ENCODE assay signal across 12 cellular contexts in the genomic region with DNA sequence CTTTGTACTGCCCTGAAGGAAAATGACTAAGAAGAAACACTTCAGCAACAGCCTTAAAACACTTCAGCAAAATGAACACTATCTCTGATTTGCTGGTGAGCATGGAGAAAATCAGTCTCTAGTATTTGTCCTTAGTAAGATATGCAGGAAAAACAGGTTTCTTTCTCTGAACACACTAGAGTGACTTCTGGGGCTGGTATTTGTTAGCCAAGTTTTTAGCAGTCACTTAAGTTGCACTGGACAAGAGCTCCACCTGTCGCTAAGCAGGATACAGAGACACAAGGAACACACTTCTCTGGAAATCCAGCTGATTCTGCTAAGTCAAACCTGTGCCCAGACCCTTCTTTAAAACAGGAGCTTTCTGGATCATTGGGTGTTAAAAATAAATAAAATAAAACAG.
DNase-seq lines count a peak whose midpoint lies in the region; ATAC-seq, FAIRE-seq and TF ChIP-seq lines count a peak whose summit lies in the region.
"Had no signal": no experiment of that assay in that cellular context is flagged by ENCODE, and none has a peak within 500 bp of the region (broad histone marks: within the 10 kb centered on the region; RNA-seq: fewer than 3 reads in every experiment).

No MANE protein-coding gene starts in this region.

- no peak overlapping the region; the same call in 1 of the 2 replicates for H3K9ac ChIP-seq in KMS-11
- H3K9ac ChIP-seq in H1 (replicated peaks in 1 of 4; ENCODE audit: extremely low read depth in 1 of 4, low read depth in 3 of 4, low read length in 3 of 4), result no peak overlapping the region
- no peak overlapping the region for H3K9ac ChIP-seq in mesenchymal stem cell (ENCODE audit: low read length)

- TF ChIP-seq EP300 in H1 (IDR thresholded peaks at IDR 0.05; ENCODE audit: borderline replicate concordance in 1 of 2, low read depth in 2 of 2, low read length in 2 of 2), result no peak

- no peaks in the 10 kb centered on the region for H3K9me3 ChIP-seq in H1 (ENCODE audit: insufficient read depth in 2 of 2, low read depth in 1 of 2, low read length in 1 of 2)
- no peaks in the 10 kb centered on the region for H3K9me3 ChIP-seq in mesenchymal stem cell (ENCODE audit: control insufficient read depth, low read length)
- H3K9me3 ChIP-seq: neutrophil had no signal

- no peak overlapping the region for H4K91ac ChIP-seq in H1 (replicated peaks; ENCODE audit: insufficient read length, low read length)
- H4K91ac ChIP-seq in mesenchymal stem cell (ENCODE audit: low read length), result no peak overlapping the region

- H2BK12ac ChIP-seq in H1 (ENCODE audit: low read depth, low read length) (no peak overlapping the region), mesenchymal stem cell (ENCODE audit: low read length in 2 of 2) (peak overlapping the region; percentile 2 to 10)

- H4K8ac ChIP-seq in H1 (ENCODE audit: extremely low read depth, insufficient read depth, low read length) (no peak overlapping the region), mesenchymal stem cell (ENCODE audit: low read length) (no peak overlapping the region)

- H2BK120ac ChIP-seq in H1 (replicated peaks; ENCODE audit: low read depth, low read length) (no peak overlapping the region), mesenchymal stem cell (ENCODE audit: low read depth, low read length) (no peak overlapping the region)

- no peak overlapping the region for H3K56ac ChIP-seq in H1 (replicated peaks; ENCODE audit: insufficient read length, low read depth, low read length)

- H2AFZ ChIP-seq in KMS-11 (ENCODE audit: low read depth) (no peak overlapping the region), H1 (ENCODE audit: low read length) (no peak overlapping the region), mesenchymal stem cell (ENCODE audit: low read depth, low read length) (no peak overlapping the region)

- H4K20me1 ChIP-seq in KMS-11 (ENCODE audit: insufficient read depth) (no peaks in the 10 kb centered on the region), H1 (replicated peaks in 1 of 2; ENCODE audit: control insufficient read depth in 1 of 2, insufficient read depth in 2 of 2, low read length in 2 of 2) (peaks cover 0 to 7% of the 10 kb centered on the region in 2 experiments)

- H3K36me3 ChIP-seq in KMS-11 (ENCODE audit: insufficient read depth) (no peaks in the 10 kb centered on the region), H1 (ENCODE audit: control insufficient read depth in 2 of 4, insufficient read depth in 4 of 4, low read length in 3 of 4) (peaks cover 0 to 36% (median 26%) of the 10 kb centered on the region in 4 experiments), mesenchymal stem cell (ENCODE audit: control insufficient read depth in 1 of 2, insufficient read depth in 2 of 2, low read depth in 1 of 2, low read length in 2 of 2) (peaks cover 12 to 85% of the 10 kb centered on the region in 2 experiments)

- H2BK5ac ChIP-seq in H1 (ENCODE audit: low read depth, low read length) (no peak overlapping the region), mesenchymal stem cell (ENCODE audit: low read depth, low read length, poor library complexity, severe bottlenecking) (no peak overlapping the region)

- H3K4me2 ChIP-seq in KMS-11 (peak overlapping the region; percentile 86; the same call in 1 of the 2 replicates), H1 (ENCODE audit: insufficient read depth in 1 of 2, low read depth in 2 of 2, low read length in 2 of 2) (no peak overlapping the region), mesenchymal stem cell (ENCODE audit: low read length, poor library complexity, severe bottlenecking) (no peak overlapping the region)

- POLR2A ChIA-PET in H1 (lab: Charles Lee; ENCODE audit: partially characterized antibody), result interaction anchor here (0.6 kb wide), 1 partner anchor 595 kb away, joined by 3 read pairs; no protein-coding TSS in a partner anchor

- WGBS in H1 (ENCODE audit: extremely low coverage in 1 of 2, insufficient coverage in 1 of 2, insufficient read length in 1 of 2, insufficient replicate concordance in 2 of 2, low coverage in 1 of 2, low lambda C conversion rate in 2 of 2, missing lambda C conversion rate in 1 of 2), 2 experiments, result 79% methylated on average over 1 of the region's 1 CpG; no CpG with 5 or more reads in 1 of the 2 experiments
- 90% methylated on average over 1 of the region's 1 CpG for WGBS in mesenchymal stem cell

- H3K23me2 ChIP-seq in H1 (ENCODE audit: low read depth, low read length), result no peaks in the 10 kb centered on the region

- peaks cover 60% of the 10 kb centered on the region for H3K4me1 ChIP-seq in KMS-11 (ENCODE audit: low read depth, poor library complexity, severe bottlenecking)
- H3K4me1 ChIP-seq in H1 (replicated peaks in 1 of 4; ENCODE audit: control insufficient read depth in 3 of 4, insufficient read depth in 4 of 4, low read length in 3 of 4), result no peaks in the 10 kb centered on the region
- no peaks in the 10 kb centered on the region for H3K4me1 ChIP-seq in mesenchymal stem cell (ENCODE audit: control insufficient read depth, insufficient read depth, low read depth, low read length)

- DNase-seq in AG09309 (ENCODE audit: low read depth), result no peak
- DNase-seq in H1 (ENCODE audit: low read depth in 1 of 2, low spot score in 2 of 2), result no peak
- peak; percentile 74 for DNase-seq in mesenchymal stem cell
- no peak for DNase-seq in DMS153 (lab: John Stamatoyannopoulos, UW)
- DNase-seq: activated T-cell treated with anti-CD3 and anti-CD28 coated beads, Interleukin-2, amount 50 U/mL, for 1 hour; CD8-positive, alpha-beta memory T cell had no signal

- H3K18ac ChIP-seq in H1 (ENCODE audit: extremely low read depth, low read length) (no peak overlapping the region), mesenchymal stem cell (ENCODE audit: low read depth in 1 of 2, low read length in 2 of 2) (no peak overlapping the region)

- H4K5ac ChIP-seq in H1 (ENCODE audit: insufficient read length, low read depth, low read length), result no peak overlapping the region

- H3K4me3 ChIP-seq in AG09309 (ENCODE audit: control insufficient read depth, low read depth, low read length) (no peak overlapping the region), KMS-11 (IDR thresholded peaks at IDR 0.05; ENCODE audit: insufficient read depth, low read depth, low read length) (no peak overlapping the region), H1 (ENCODE audit: extremely low read depth in 1 of 4, insufficient read depth in 2 of 4, low read depth in 3 of 4, low read length in 4 of 4) (no peak overlapping the region), mesenchymal stem cell (ENCODE audit: insufficient read depth in 1 of 2, low read depth in 1 of 2, low read length in 2 of 2) (no peak overlapping the region)
- H3K4me3 ChIP-seq: SK-N-MC had no signal

- H3K14ac ChIP-seq in H1 (ENCODE audit: insufficient read length), result no peak overlapping the region
- H3K14ac ChIP-seq in mesenchymal stem cell (ENCODE audit: low read length in 2 of 2), result no peak overlapping the region

- TF ChIP-seq RAD21 in H1 (IDR thresholded peaks at IDR 0.05 in 1 of 2, conservative IDR thresholded peaks at IDR 0.05 in 1 of 2; ENCODE audit: low read depth in 2 of 2, low read length in 2 of 2), result peak; percentile 40 to 46

- peaks cover 2% of the 10 kb centered on the region; the same call in 1 of the 2 replicates for H3K79me1 ChIP-seq in H1 (ENCODE audit: low read depth, low read length)
- H3K79me1 ChIP-seq in mesenchymal stem cell (replicated peaks; ENCODE audit: low read length, poor library complexity, severe bottlenecking), result peaks cover 25% of the 10 kb centered on the region

- H3K23ac ChIP-seq in H1 (ENCODE audit: insufficient read length) (no peak overlapping the region), mesenchymal stem cell (ENCODE audit: low read length in 2 of 2) (no peak overlapping the region)

- H3K27ac ChIP-seq in KMS-11, result peak overlapping the region; percentile 67
- H3K27ac ChIP-seq in H1 (ENCODE audit: low read depth, low read length), result no peak overlapping the region
- H3K27ac ChIP-seq in mesenchymal stem cell (ENCODE audit: low read length, poor library complexity, severe bottlenecking), result no peak overlapping the region
- H3K27ac ChIP-seq: neutrophil had no signal

- H2AK5ac ChIP-seq in H1 (ENCODE audit: low read depth, low read length) (no peak overlapping the region), mesenchymal stem cell (ENCODE audit: low read length, severe bottlenecking) (no peak overlapping the region)

- H2BK20ac ChIP-seq in H1 (ENCODE audit: low read length), result no peak overlapping the region

- FAIRE-seq in H1 (lab: Jason Lieb, UNC), result no peak

- CTCF ChIA-PET in H1 (lab: Charles Lee; ENCODE audit: partially characterized antibody), result interaction anchor here (0.8 to 13.4 kb wide), 15 partner anchors 11 to 161 kb away, joined by 3 to 257 read pairs (median 4); no protein-coding TSS in a partner anchor

- H3K27me3 ChIP-seq in KMS-11 (ENCODE audit: insufficient read depth, low read depth), result no peaks in the 10 kb centered on the region
- H3K27me3 ChIP-seq in H1 (replicated peaks in 1 of 4; ENCODE audit: control insufficient read depth in 3 of 4, extremely low read depth in 1 of 4, insufficient read depth in 3 of 4, low read length in 3 of 4), result no peaks in the 10 kb centered on the region
- H3K27me3 ChIP-seq in mesenchymal stem cell (ENCODE audit: control insufficient read depth in 1 of 2, insufficient read depth in 1 of 2, low read length in 2 of 2), result no peaks in the 10 kb centered on the region
- H3K27me3 ChIP-seq: neutrophil had no signal

- no peak for TF ChIP-seq POLR2A in H1 (IDR thresholded peaks at IDR 0.05; ENCODE audit: control extremely low read depth in 1 of 2, low read depth in 2 of 2, low read length in 2 of 2)

- peak; percentile 28 for TF ChIP-seq CTCF in AG09309 (IDR thresholded peaks at IDR 0.05; ENCODE audit: control insufficient read depth, insufficient read depth, low read depth, low read length, missing control alignments)
- TF ChIP-seq CTCF in KMS-11 (conservative IDR thresholded peaks at IDR 0.05; ENCODE audit: low read depth, low read length), result 0 out of 2 replicates have a peak, but pooled peaks have one; percentile 19
- TF ChIP-seq CTCF in H1 (IDR thresholded peaks at IDR 0.05; ENCODE audit: control extremely low read depth in 1 of 3, insufficient read depth in 1 of 3, low read depth in 1 of 3, low read length in 3 of 3), result peak in 1 of 3 experiments; percentile 13; a peak in 1 of 4 replicates

- H2BK15ac ChIP-seq in H1 (ENCODE audit: low read length), result no peak overlapping the region
- no peak overlapping the region for H2BK15ac ChIP-seq in mesenchymal stem cell (ENCODE audit: low read depth, poor library complexity, severe bottlenecking)

- H3K79me2 ChIP-seq in KMS-11 (ENCODE audit: insufficient read depth, low read depth) (no peaks in the 10 kb centered on the region; the same call in 1 of the 2 replicates), H1 (ENCODE audit: control insufficient read depth in 1 of 2, insufficient read depth in 2 of 2, low read length in 2 of 2) (no peaks in the 10 kb centered on the region)

- H3K4ac ChIP-seq in H1 (replicated peaks; ENCODE audit: insufficient read length, low read depth, low read length) (no peak overlapping the region), mesenchymal stem cell (ENCODE audit: low read depth in 1 of 2, low read length in 2 of 2) (no peak overlapping the region)

- ATAC-seq in HG03135 (IDR thresholded peaks at IDR 0.05; ENCODE audit: unreplicated experiment) (no peak), HG02885 (IDR thresholded peaks at IDR 0.05; ENCODE audit: poor library complexity, unreplicated experiment) (no peak), GM21515 (IDR thresholded peaks at IDR 0.05; ENCODE audit: unreplicated experiment) (no peak)

TF ChIP-seq in H1, 55 proteins besides CTCF, POLR2A, EP300 and RAD21 (continues in another document):
- no peak for TF ChIP-seq CHD1 (IDR thresholded peaks at IDR 0.05; ENCODE audit: low read depth, low read length)
